ENCODE assay signal across 15 cellular contexts in the genomic region with DNA sequence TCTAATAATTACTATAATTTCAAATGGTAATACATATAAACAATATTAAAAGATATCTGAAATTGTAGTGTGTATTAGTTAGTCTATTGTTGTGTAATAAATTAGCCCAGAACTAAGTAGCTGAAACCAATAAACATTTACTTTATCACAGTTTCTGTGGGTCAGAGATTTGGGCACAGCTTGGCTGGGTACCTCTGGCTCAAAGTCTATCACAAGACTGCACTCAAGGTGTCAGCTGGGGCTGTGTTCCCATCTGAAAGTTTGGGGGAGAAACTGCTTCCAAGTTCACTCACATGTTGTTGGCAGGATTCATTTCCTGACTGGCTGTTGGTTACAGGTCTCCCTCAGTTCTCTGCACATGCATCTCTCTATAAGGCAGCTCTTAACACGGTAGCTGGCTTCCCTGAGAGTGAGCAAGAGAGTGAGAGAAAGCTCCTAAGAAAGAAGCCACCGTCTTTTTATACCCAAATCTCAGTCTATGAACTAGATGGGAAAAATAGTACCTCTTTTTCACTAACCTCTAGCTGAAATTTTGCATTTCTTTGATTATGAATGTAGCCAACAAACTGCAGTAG. TPM values are rescaled to one million over a fixed set of nuclear protein-coding genes. Genes with fewer than 3 reads are reported as not detected.
DNase-seq lines count a peak whose midpoint lies in the region; ATAC-seq and TF ChIP-seq lines count a peak whose summit lies in the region.
"Had no signal": no experiment of that assay in that cellular context is flagged by ENCODE, and none has a peak within 500 bp of the region (broad histone marks: within the 10 kb centered on the region; RNA-seq: fewer than 3 reads in every experiment).

No MANE protein-coding gene starts in this region.

- DNase-seq in Right ventricle myocardium superior, result no peak
- no peak for DNase-seq in heart left ventricle
- DNase-seq in activated CD4-positive, alpha-beta memory T cell treated with anti-CD3 and anti-CD28 coated beads for 36 hours, result no peak
- no peak for DNase-seq in stimulated activated naive CD8-positive, alpha-beta T cell treated with anti-CD3 and anti-CD28 coated beads, Interleukin-15, amount 100 ng/mL, for 72 hours
- DNase-seq in stomach, result no peak
- DNase-seq: cerebellar nuclear complex, DMS79, foreskin keratinocyte, mesendoderm, NCI-H345, occipital lobe had no signal

- H3K9me3 ChIP-seq in heart left ventricle, result no peaks in the 10 kb centered on the region
- H3K9me3 ChIP-seq in stomach, result no peaks in the 10 kb centered on the region

- TF ChIP-seq EP300 in stomach (IDR thresholded peaks at IDR 0.05), result no peak

- H3K36me3 Mint-ChIP-seq in activated CD4-positive, alpha-beta memory T cell treated with anti-CD3 and anti-CD28 coated beads for 36 hours, result peaks cover 34% of the 10 kb centered on the region

- ATAC-seq in Right ventricle myocardium superior (ENCODE audit: poor library complexity), result peak; percentile 29
- ATAC-seq in heart left ventricle, result no peak
- peak; percentile 28 for ATAC-seq in GM19395 (IDR thresholded peaks at IDR 0.05; ENCODE audit: unreplicated experiment)
- peak; percentile 16 for ATAC-seq in stimulated activated naive CD8-positive, alpha-beta T cell treated with anti-CD3 and anti-CD28 coated beads, Interleukin-15, amount 100 ng/mL, for 72 hours
- no peak for ATAC-seq in GM21390 (IDR thresholded peaks at IDR 0.05; ENCODE audit: unreplicated experiment)
- no peak for ATAC-seq in GM21526 (IDR thresholded peaks at IDR 0.05; ENCODE audit: low FRiP score, unreplicated experiment)
- ATAC-seq: foreskin keratinocyte, GM23338 had no signal

- peaks cover 0 to 73% (median 0%) of the 10 kb centered on the region in 9 donors for H3K36me3 ChIP-seq in heart left ventricle
- H3K36me3 ChIP-seq in stomach, result peaks cover 0 to 12% (median 5%) of the 10 kb centered on the region in 4 donors

- no peaks in the 10 kb centered on the region for H3K27me3 Mint-ChIP-seq in activated CD4-positive, alpha-beta memory T cell treated with anti-CD3 and anti-CD28 coated beads for 36 hours
- H3K27me3 Mint-ChIP-seq in stimulated activated naive CD8-positive, alpha-beta T cell treated with anti-CD3 and anti-CD28 coated beads, Interleukin-15, amount 100 ng/mL, for 72 hours, result no peaks in the 10 kb centered on the region

- CTCF ChIA-PET in activated CD4-positive, alpha-beta memory T cell treated with anti-CD3 and anti-CD28 coated beads for 36 hours (lab: Charles Lee), result interaction anchor here (0.6 to 1.5 kb wide), 6 partner anchors 11 to 60 kb away, joined by 3 to 4 read pairs (median 3); no protein-coding TSS in a partner anchor

- no peaks in the 10 kb centered on the region for H3K9me3 Mint-ChIP-seq in activated CD4-positive, alpha-beta memory T cell treated with anti-CD3 and anti-CD28 coated beads for 36 hours
- H3K9me3 Mint-ChIP-seq in stimulated activated naive CD8-positive, alpha-beta T cell treated with anti-CD3 and anti-CD28 coated beads, Interleukin-15, amount 100 ng/mL, for 72 hours, result no peaks in the 10 kb centered on the region
- H3K9me3 Mint-ChIP-seq: GM23338 had no signal

- H3K27me3 ChIP-seq in heart left ventricle, result no peaks in the 10 kb centered on the region
- no peaks in the 10 kb centered on the region for H3K27me3 ChIP-seq in stomach
- H3K27me3 ChIP-seq: foreskin keratinocyte had no signal

- no peak for TF ChIP-seq POLR2A in heart left ventricle (IDR thresholded peaks at IDR 0.05)
- no peak for TF ChIP-seq POLR2A in stomach (IDR thresholded peaks at IDR 0.05)

- TF ChIP-seq CTCF in heart left ventricle (IDR thresholded peaks at IDR 0.05), result no peak
- no peak for TF ChIP-seq CTCF in stomach (IDR thresholded peaks at IDR 0.05)

- H3K27ac Mint-ChIP-seq in activated CD4-positive, alpha-beta memory T cell treated with anti-CD3 and anti-CD28 coated beads for 36 hours, result peak overlapping the region; percentile 48
- H3K27ac Mint-ChIP-seq in stimulated activated naive CD8-positive, alpha-beta T cell treated with anti-CD3 and anti-CD28 coated beads, Interleukin-15, amount 100 ng/mL, for 72 hours, result peak overlapping the region in 1 of 2 donors; percentile 75
- H3K27ac Mint-ChIP-seq: GM23338 had no signal

- H3K4me3 ChIP-seq in heart left ventricle, result no peak overlapping the region
- H3K4me3 ChIP-seq in stomach, result no peak overlapping the region
- H3K4me3 ChIP-seq: GM23338 had no signal

- H3K4me1 ChIP-seq in heart left ventricle (peaks cover 0 to 50% (median 0%) of the 10 kb centered on the region in 12 donors), stomach (peaks cover 0 to under 1% (median 0%) of the 10 kb centered on the region in 4 donors)
- H3K4me1 ChIP-seq: foreskin keratinocyte had no signal

- intact Hi-C loops in Right ventricle myocardium superior (cut with DNase I), result no loop called here
- intact Hi-C loops in heart left ventricle (cut with DNase I), result loop anchor here in 1 of 10 donors (10.0 kb wide), 1 partner anchor 52 kb away; no protein-coding TSS in a partner anchor
- intact Hi-C loops in activated CD4-positive, alpha-beta memory T cell treated with anti-CD3 and anti-CD28 coated beads for 36 hours (cut with micrococcal nuclease), result no loop called here
- intact Hi-C loops in stomach (cut with DNase I; ENCODE audit: low total_unique reads), result no loop called here

- no peak overlapping the region for H3K27ac ChIP-seq in heart left ventricle
- no peak overlapping the region for H3K27ac ChIP-seq in stomach
- H3K27ac ChIP-seq: foreskin keratinocyte had no signal

- POLR2A ChIA-PET in activated CD4-positive, alpha-beta memory T cell treated with anti-CD3 and anti-CD28 coated beads for 36 hours (lab: Charles Lee), result interaction anchor here (1.0 to 2.9 kb wide), 3 partner anchors 10 to 26 kb away, joined by 6 to 11 read pairs (median 7); a partner anchor contains a TSS

- H3K4me1 Mint-ChIP-seq in activated CD4-positive, alpha-beta memory T cell treated with anti-CD3 and anti-CD28 coated beads for 36 hours (ENCODE audit: low read depth), result peaks cover 69% of the 10 kb centered on the region
- peaks cover 68% of the 10 kb centered on the region for H3K4me1 Mint-ChIP-seq in stimulated activated naive CD8-positive, alpha-beta T cell treated with anti-CD3 and anti-CD28 coated beads, Interleukin-15, amount 100 ng/mL, for 72 hours
- H3K4me1 Mint-ChIP-seq: GM23338 had no signal

- no peak overlapping the region for H3K4me3 Mint-ChIP-seq in activated CD4-positive, alpha-beta memory T cell treated with anti-CD3 and anti-CD28 coated beads for 36 hours
- H3K4me3 Mint-ChIP-seq in stimulated activated naive CD8-positive, alpha-beta T cell treated with anti-CD3 and anti-CD28 coated beads, Interleukin-15, amount 100 ng/mL, for 72 hours, result no peak overlapping the region
- H3K4me3 Mint-ChIP-seq: GM23338 had no signal

- 55 to 65% (median 58%) methylated on average over 2 of the region's 2 CpGs for WGBS in heart left ventricle, 4 donors
- 71 to 87% (median 75%) methylated on average over 2 of the region's 2 CpGs for WGBS in stomach, 5 donors

RNA-seq across cellular contexts. Expression of a gene that starts 25.6 kb away (rescaled TPM):
- total RNA-seq in Right ventricle myocardium superior (16.3 TPM), heart left ventricle (10 to 100 TPM in 8 of 9 donors, 1 to 10 TPM in 1; 10.0 to 73.2 (median 14.1) TPM), stomach (10 to 100 TPM in 4 of 5 donors, 1 to 10 TPM in 1; 9.4 to 43.8 (median 28.3) TPM)
- polyA plus RNA-seq in heart left ventricle (10 to 100 TPM in 1 of 2 donors, 1 to 10 TPM in 1; 9.7 to 12.3 TPM), stomach (10 to 100 TPM in 2 of 3 donors, 1 to 10 TPM in 1; 8.8 to 22.3 (median 21.7) TPM)
- total RNA-seq in activated CD4-positive, alpha-beta memory T cell treated with anti-CD3 and anti-CD28 coated beads for 36 hours, result 100 to 1,000 TPM; 170 to 183 TPM

Comparison
In these comparisons a context has a peak if more than half of its experiments do, and no peak if none do; other contexts are left out.
1. ATAC-seq: peak in Right ventricle myocardium superior (single experiment), GM19395 (single experiment) and stimulated activated naive CD8-positive, alpha-beta T cell treated with anti-CD3 and anti-CD28 coated beads, Interleukin-15, amount 100 ng/mL, for 72 hours (single experiment); none in heart left ventricle (0 of 4), GM21390 (single experiment) and GM21526 (single experiment).